In the genomic region with DNA sequence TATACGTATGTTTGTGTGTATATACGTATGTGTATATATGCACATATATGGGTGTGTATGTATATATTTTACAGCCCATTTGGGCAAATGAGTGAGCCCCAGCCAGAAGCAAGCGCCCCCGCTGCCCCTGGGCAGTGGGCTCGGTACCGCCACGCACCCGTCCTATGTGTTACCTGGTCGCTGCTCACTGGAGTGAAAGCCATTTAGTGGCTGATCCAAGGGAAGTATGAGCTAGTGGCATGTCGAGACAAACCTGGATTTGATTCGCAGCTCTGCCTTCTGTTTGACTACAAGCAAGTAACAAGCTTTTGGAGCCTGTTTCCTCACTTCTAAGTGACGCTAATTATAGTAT, we compare ENCODE assay signal across 8 cellular contexts. TPM values are rescaled to one million over a fixed set of nuclear protein-coding genes. Genes with fewer than 3 reads are reported as not detected.
DNase-seq lines count a peak whose midpoint lies in the region; ATAC-seq and TF ChIP-seq lines count a peak whose summit lies in the region.

No MANE protein-coding gene starts in this region.

- H3K27me3 Mint-ChIP-seq in MCF 10A (ENCODE audit: insufficient read depth, unreplicated experiment): no peaks in the 10 kb centered on the region

- intact Hi-C loops in MCF 10A (cut with micrococcal nuclease) (no loop called here), aorta (cut with DNase I) (loop anchor here (5.0 kb wide), 2 partner anchors 35 to 65 kb away; a partner anchor contains a TSS)

- no peak for ATAC-seq in aorta (ENCODE audit: low FRiP score)

- DNase-seq in stimulated activated CD4-positive, alpha-beta T cell treated with anti-CD3 and anti-CD28 coated beads, Interleukin-4, amount 100 ng/mL, for 24 hours: peak; percentile 4
- DNase-seq in stimulated activated CD4-positive, alpha-beta T cell treated with anti-CD3 and anti-CD28 coated beads, Interleukin-4, amount 100 ng/mL, for 4 hours: no peak
- DNase-seq in MCF 10A (ENCODE audit: unreplicated experiment) (no peak), aorta (no peak), AML-193 (lab: John Stamatoyannopoulos, UW) (no peak), hippocampal formation (lab: John Stamatoyannopoulos, UW) (no peak), mucosa of gallbladder (ENCODE audit: low spot score) (no peak)

- H3K4me3 ChIP-seq in mesodermal cell (ENCODE audit: extremely low read depth, insufficient read depth, low read length, poor library complexity, severe bottlenecking) (peak overlapping the region; percentile 45), aorta (ENCODE audit: low read length in 2 of 2) (peak overlapping the region; percentile 42 to 68)

- H3K27ac Mint-ChIP-seq in MCF 10A (ENCODE audit: low read depth, unreplicated experiment): peak overlapping the region; percentile 74

- POLR2A ChIA-PET in MCF 10A (lab: Yijun Ruan, JAX): interaction anchor here (0.7 to 2.3 kb wide), 15 partner anchors 10 to 104 kb away, joined by 3 to 15 read pairs (median 4); no protein-coding TSS in a partner anchor

- H3K4me1 ChIP-seq in mesodermal cell (ENCODE audit: control insufficient read depth, insufficient read depth, low read length, poor library complexity, severe bottlenecking) (peaks cover 13% of the 10 kb centered on the region), aorta (ENCODE audit: control insufficient read depth in 1 of 2, insufficient read depth in 2 of 2, low read length in 2 of 2) (peaks cover 0 to 2% of the 10 kb centered on the region in 2 donors)

- peaks cover 5% of the 10 kb centered on the region for H3K9me3 Mint-ChIP-seq in MCF 10A (ENCODE audit: unreplicated experiment)

- no peaks in the 10 kb centered on the region for H3K36me3 ChIP-seq in mesodermal cell (ENCODE audit: control insufficient read depth, insufficient read depth, low read length)
- H3K36me3 ChIP-seq in aorta (ENCODE audit: control insufficient read depth in 1 of 2, insufficient read depth in 2 of 2, low read length in 1 of 2): no peaks in the 10 kb centered on the region

- peaks cover 18% of the 10 kb centered on the region for H3K4me1 Mint-ChIP-seq in MCF 10A (ENCODE audit: insufficient read depth, unreplicated experiment)

- H3K9me3 ChIP-seq in mesodermal cell (ENCODE audit: control insufficient read depth, low read length) (peaks cover 5% of the 10 kb centered on the region), aorta (ENCODE audit: control insufficient read depth, low read length) (no peaks in the 10 kb centered on the region)

- CTCF ChIA-PET in MCF 10A (lab: Yijun Ruan, JAX): interaction anchor here (0.9 kb wide), 1 partner anchor 93 kb away, joined by 4 read pairs; no protein-coding TSS in a partner anchor

- H3K27ac ChIP-seq in mesodermal cell (ENCODE audit: low read depth, low read length, severe bottlenecking) (peak overlapping the region; percentile 33), aorta (ENCODE audit: low read depth in 1 of 2, low read length in 2 of 2) (peak overlapping the region; percentile 83 to 98)

- peaks cover 5% of the 10 kb centered on the region for H3K36me3 Mint-ChIP-seq in MCF 10A (ENCODE audit: insufficient read depth, unreplicated experiment)

- BruUV-seq in MCF 10A (replicated peaks; lab: Mats Ljungman, UMichigan): TSS peak; percentile 75

- H3K4me3 Mint-ChIP-seq in MCF 10A (ENCODE audit: unreplicated experiment): peak overlapping the region; percentile 72

- H3K27me3 ChIP-seq in aorta (ENCODE audit: control insufficient read depth in 1 of 2, insufficient read depth in 2 of 2, low read length in 1 of 2): no peaks in the 10 kb centered on the region

- 46% methylated on average over 9 to 10 of the region's 12 CpGs for WGBS in mesodermal cell (ENCODE audit: insufficient coverage in 2 of 2), 2 experiments
- WGBS in aorta, 2 donors: 56 to 61% methylated on average over 12 of the region's 12 CpGs

- no peak for TF ChIP-seq CTCF in MCF 10A (IDR thresholded peaks at IDR 0.05; ENCODE audit: unreplicated experiment)

RNA-seq across cellular contexts. Expression of a gene that starts 35.8 kb away (rescaled TPM):
- 73.1 and 80.0 TPM in 2 replicates for total RNA-seq in MCF 10A (2022)
- polyA plus RNA-seq in mesodermal cell (2013, experiment 1 of 2): 57.4 TPM
- polyA plus RNA-seq in mesodermal cell (2013, experiment 2 of 2): 53.1 TPM
- total RNA-seq in aorta: 100 to 1,000 TPM; 115 to 132 TPM
- polyA plus RNA-seq in aorta: 10 to 100 TPM; 24.3 to 34.0 TPM
- total RNA-seq in mucosa of gallbladder: 134 TPM
